32 cellular contexts compared by ENCODE assay signal in the genomic region with DNA sequence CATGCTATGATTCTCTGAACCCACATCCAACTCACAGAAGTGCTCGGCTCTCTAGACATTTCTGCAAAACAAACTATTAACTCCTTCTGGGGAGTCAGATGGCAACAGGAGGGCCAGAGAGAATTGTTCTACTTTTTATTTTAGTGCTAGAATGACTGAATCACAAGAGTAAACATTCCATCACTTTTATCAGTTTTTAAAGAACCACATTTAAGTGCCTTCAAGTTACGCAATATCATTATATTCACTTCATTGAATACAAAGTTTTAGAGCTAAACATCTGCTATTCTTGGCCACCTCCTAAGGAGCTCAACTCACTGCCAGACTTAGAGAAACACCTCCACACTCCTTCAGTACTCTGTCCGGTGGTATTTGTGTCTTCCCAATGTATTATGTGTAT. TPM values are rescaled to one million over a fixed set of nuclear protein-coding genes. Genes with fewer than 3 reads are reported as not detected.
DNase-seq lines count a peak whose midpoint lies in the region; ATAC-seq and TF ChIP-seq lines count a peak whose summit lies in the region.
"Had no signal": no experiment of that assay in that cellular context is flagged by ENCODE, and none has a peak within 500 bp of the region (broad histone marks: within the 10 kb centered on the region; RNA-seq: fewer than 3 reads in every experiment).

No MANE protein-coding gene starts in this region.

- H3K36me3 ChIP-seq in BJ (ENCODE audit: control insufficient read depth, insufficient read depth, low read length) (no peaks in the 10 kb centered on the region), brain microvascular endothelial cell (replicated peaks) (no peaks in the 10 kb centered on the region), mesenchymal stem cell (ENCODE audit: control insufficient read depth in 1 of 2, insufficient read depth in 2 of 2, low read depth in 1 of 2, low read length in 2 of 2) (peaks cover 0 to 6% of the 10 kb centered on the region in 2 experiments)
- H3K36me3 ChIP-seq: SJCRH30, spleen had no signal

- H3K4me3 ChIP-seq in BJ (ENCODE audit: low read depth, low read length) (no peak overlapping the region), brain microvascular endothelial cell (ENCODE audit: low read depth, low read length) (no peak overlapping the region), mesenchymal stem cell (ENCODE audit: insufficient read depth in 1 of 2, low read depth in 1 of 2, low read length in 2 of 2) (no peak overlapping the region)
- H3K4me3 ChIP-seq: PC-9, SJCRH30, spleen had no signal

- H2BK5ac ChIP-seq in mesenchymal stem cell (ENCODE audit: low read depth, low read length, poor library complexity, severe bottlenecking), result no peak overlapping the region

- H2BK12ac ChIP-seq in mesenchymal stem cell (ENCODE audit: low read length in 2 of 2), result no peak overlapping the region

- no peaks in the 10 kb centered on the region for H3K27me3 Mint-ChIP-seq in activated naive CD4-positive, alpha-beta T cell treated with anti-CD3 and anti-CD28 coated beads for 36 hours (ENCODE audit: low read depth)
- H3K27me3 Mint-ChIP-seq in CD14-positive monocyte (ENCODE audit: low read depth in 3 of 3), result peaks cover 0 to 2% (median 0%) of the 10 kb centered on the region in 3 donors
- H3K27me3 Mint-ChIP-seq in activated CD4-positive, alpha-beta T cell treated with anti-CD3 and anti-CD28 coated beads for 36 hours, result no peaks in the 10 kb centered on the region
- H3K27me3 Mint-ChIP-seq in stimulated activated naive CD8-positive, alpha-beta T cell treated with anti-CD3 and anti-CD28 coated beads, Interleukin-15, amount 100 ng/mL, for 72 hours, result peaks cover 8% of the 10 kb centered on the region
- H3K27me3 Mint-ChIP-seq: naive B cell, T-cell had no signal

- H2BK120ac ChIP-seq in mesenchymal stem cell (ENCODE audit: low read depth, low read length), result no peak overlapping the region

- no peak overlapping the region for H3K27ac ChIP-seq in brain microvascular endothelial cell
- H3K27ac ChIP-seq in mesenchymal stem cell (ENCODE audit: low read length, poor library complexity, severe bottlenecking), result no peak overlapping the region
- H3K27ac ChIP-seq: C4-2B, PC-9, SJCRH30, spleen had no signal

- no peak overlapping the region for H4K91ac ChIP-seq in mesenchymal stem cell (ENCODE audit: low read length)

- TF ChIP-seq CTCF in BJ (IDR thresholded peaks at IDR 0.05; ENCODE audit: insufficient read depth, low read depth, low read length) (no peak), brain microvascular endothelial cell (IDR thresholded peaks at IDR 0.05; ENCODE audit: low read depth, low read length, missing control alignments) (no peak), CD14-positive monocyte (IDR thresholded peaks at IDR 0.05) (no peak)

- no peaks in the 10 kb centered on the region for H3K36me3 Mint-ChIP-seq in activated naive CD4-positive, alpha-beta T cell treated with anti-CD3 and anti-CD28 coated beads for 36 hours (ENCODE audit: low read depth)
- peaks cover 8 to 13% of the 10 kb centered on the region in 2 donors for H3K36me3 Mint-ChIP-seq in CD14-positive monocyte
- no peaks in the 10 kb centered on the region for H3K36me3 Mint-ChIP-seq in activated CD4-positive, alpha-beta T cell treated with anti-CD3 and anti-CD28 coated beads for 36 hours (ENCODE audit: low read depth)
- H3K36me3 Mint-ChIP-seq: naive B cell; stimulated activated effector memory CD8-positive, alpha-beta T cell treated with anti-CD3 and anti-CD28 coated beads, Interleukin-12 subunit alpha, Interleukin-12 subunit beta, amount 100 ng/mL, for 72 hours; T-cell had no signal

- no peak overlapping the region for H3K9ac ChIP-seq in mesenchymal stem cell (ENCODE audit: low read length)

- no peak overlapping the region for H3K27ac Mint-ChIP-seq in activated naive CD4-positive, alpha-beta T cell treated with anti-CD3 and anti-CD28 coated beads for 36 hours
- H3K27ac Mint-ChIP-seq in CD14-positive monocyte, result no peak overlapping the region
- H3K27ac Mint-ChIP-seq in activated CD4-positive, alpha-beta T cell treated with anti-CD3 and anti-CD28 coated beads for 36 hours, result no peak overlapping the region
- no peak overlapping the region for H3K27ac Mint-ChIP-seq in stimulated activated naive CD8-positive, alpha-beta T cell treated with anti-CD3 and anti-CD28 coated beads, Interleukin-15, amount 100 ng/mL, for 72 hours
- H3K27ac Mint-ChIP-seq: activated CD8-positive, alpha-beta T cell treated with anti-CD3 and anti-CD28 coated beads, Interleukin-2, amount 10 ng/mL, durations not matched to agents 7 days and 5 days; H9; naive B cell; stimulated activated effector memory CD8-positive, alpha-beta T cell treated with anti-CD3 and anti-CD28 coated beads, Interleukin-12 subunit alpha, Interleukin-12 subunit beta, amount 100 ng/mL, for 72 hours; T-cell had no signal

- no peaks in the 10 kb centered on the region for H3K9me3 Mint-ChIP-seq in activated naive CD4-positive, alpha-beta T cell treated with anti-CD3 and anti-CD28 coated beads for 36 hours
- peaks cover 0 to 3% (median 0%) of the 10 kb centered on the region in 7 donors for H3K9me3 Mint-ChIP-seq in CD14-positive monocyte
- no peaks in the 10 kb centered on the region for H3K9me3 Mint-ChIP-seq in activated CD4-positive, alpha-beta T cell treated with anti-CD3 and anti-CD28 coated beads for 36 hours (ENCODE audit: low read depth)
- H3K9me3 Mint-ChIP-seq in stimulated activated naive CD8-positive, alpha-beta T cell treated with anti-CD3 and anti-CD28 coated beads, Interleukin-15, amount 100 ng/mL, for 72 hours, result no peaks in the 10 kb centered on the region
- H3K9me3 Mint-ChIP-seq: stimulated activated effector memory CD8-positive, alpha-beta T cell treated with anti-CD3 and anti-CD28 coated beads, Interleukin-12 subunit alpha, Interleukin-12 subunit beta, amount 100 ng/mL, for 72 hours; T-cell had no signal

- no peak overlapping the region for H2BK15ac ChIP-seq in mesenchymal stem cell (ENCODE audit: low read depth, poor library complexity, severe bottlenecking)

- CTCF ChIA-PET in BJ (lab: Yijun Ruan, JAX), result interaction anchor here (1.4 kb wide), 1 partner anchor 8 kb away, joined by 3 read pairs; no protein-coding TSS in a partner anchor
- CTCF ChIA-PET in activated naive CD4-positive, alpha-beta T cell treated with anti-CD3 and anti-CD28 coated beads for 36 hours (lab: Charles Lee), result interaction anchor here (1.8 kb wide), 1 partner anchor 16 kb away, joined by 5 read pairs; no protein-coding TSS in a partner anchor
- CTCF ChIA-PET in activated CD4-positive, alpha-beta T cell treated with anti-CD3 and anti-CD28 coated beads for 36 hours (lab: Charles Lee), result no interaction called here

- POLR2A ChIA-PET in BJ (lab: Charles Lee), result no interaction called here
- POLR2A ChIA-PET in activated CD4-positive, alpha-beta T cell treated with anti-CD3 and anti-CD28 coated beads for 36 hours (lab: Charles Lee), result no interaction called here

- no peak overlapping the region for H3K18ac ChIP-seq in mesenchymal stem cell (ENCODE audit: low read depth in 1 of 2, low read length in 2 of 2)

- H3K4me2 ChIP-seq in mesenchymal stem cell (ENCODE audit: low read length, poor library complexity, severe bottlenecking), result no peak overlapping the region
- H3K4me2 ChIP-seq: PC-9 had no signal

- no peak overlapping the region for H3K23ac ChIP-seq in mesenchymal stem cell (ENCODE audit: low read length in 2 of 2)

- H2AK5ac ChIP-seq in mesenchymal stem cell (ENCODE audit: low read length, severe bottlenecking), result no peak overlapping the region

- in situ Hi-C loops in KBM-7 (cut with MboI; ENCODE audit: low pct_unique_long_range_greater_than_20kb, low sequenced_read_pairs), result no loop called here
- in situ Hi-C loops in brain microvascular endothelial cell (cut with HindIII; ENCODE audit: low pct_ligation_motif_present, low sequenced_read_pairs), result no loop called here

- ATAC-seq in activated CD4-positive, alpha-beta T cell treated with anti-CD3 and anti-CD28 coated beads for 36 hours, result no peak
- ATAC-seq in stimulated activated naive CD8-positive, alpha-beta T cell treated with anti-CD3 and anti-CD28 coated beads, Interleukin-15, amount 100 ng/mL, for 72 hours, result no peak
- ATAC-seq: activated CD8-positive, alpha-beta T cell treated with anti-CD3 and anti-CD28 coated beads, Interleukin-2, amount 10 ng/mL, durations not matched to agents 7 days and 5 days; stimulated activated effector memory CD8-positive, alpha-beta T cell treated with anti-CD3 and anti-CD28 coated beads, Interleukin-12 subunit alpha, Interleukin-12 subunit beta, amount 100 ng/mL, for 72 hours; T-cell had no signal

- no peak overlapping the region for H2AFZ ChIP-seq in mesenchymal stem cell (ENCODE audit: low read depth, low read length)
- H2AFZ ChIP-seq: PC-9 had no signal

- H3K14ac ChIP-seq in mesenchymal stem cell (ENCODE audit: low read length in 2 of 2), result no peak overlapping the region

- peaks cover 7% of the 10 kb centered on the region for H3K4me1 ChIP-seq in mesenchymal stem cell (ENCODE audit: control insufficient read depth, insufficient read depth, low read depth, low read length)
- H3K4me1 ChIP-seq: SJCRH30 had no signal

- H3K4me3 Mint-ChIP-seq in activated naive CD4-positive, alpha-beta T cell treated with anti-CD3 and anti-CD28 coated beads for 36 hours, result no peak overlapping the region
- H3K4me3 Mint-ChIP-seq in CD14-positive monocyte, result no peak overlapping the region
- H3K4me3 Mint-ChIP-seq in activated CD4-positive, alpha-beta T cell treated with anti-CD3 and anti-CD28 coated beads for 36 hours, result no peak overlapping the region
- H3K4me3 Mint-ChIP-seq in stimulated activated naive CD8-positive, alpha-beta T cell treated with anti-CD3 and anti-CD28 coated beads, Interleukin-15, amount 100 ng/mL, for 72 hours, result no peak overlapping the region
- H3K4me3 Mint-ChIP-seq: activated CD8-positive, alpha-beta T cell treated with anti-CD3 and anti-CD28 coated beads, Interleukin-2, amount 10 ng/mL, durations not matched to agents 7 days and 5 days; H9; stimulated activated effector memory CD8-positive, alpha-beta T cell treated with anti-CD3 and anti-CD28 coated beads, Interleukin-12 subunit alpha, Interleukin-12 subunit beta, amount 100 ng/mL, for 72 hours; T-cell had no signal

- no peak overlapping the region for H4K8ac ChIP-seq in mesenchymal stem cell (ENCODE audit: low read length)

- H3K4me1 Mint-ChIP-seq in activated naive CD4-positive, alpha-beta T cell treated with anti-CD3 and anti-CD28 coated beads for 36 hours (ENCODE audit: low read depth), result peaks cover 22% of the 10 kb centered on the region
- peaks cover 20% of the 10 kb centered on the region for H3K4me1 Mint-ChIP-seq in CD14-positive monocyte
- peaks cover 22% of the 10 kb centered on the region for H3K4me1 Mint-ChIP-seq in activated CD4-positive, alpha-beta T cell treated with anti-CD3 and anti-CD28 coated beads for 36 hours
- H3K4me1 Mint-ChIP-seq in stimulated activated naive CD8-positive, alpha-beta T cell treated with anti-CD3 and anti-CD28 coated beads, Interleukin-15, amount 100 ng/mL, for 72 hours, result peaks cover 20% of the 10 kb centered on the region

- H3K9me3 ChIP-seq in mesenchymal stem cell (ENCODE audit: control insufficient read depth, low read length), result peaks cover 11% of the 10 kb centered on the region
- H3K9me3 ChIP-seq: SJCRH30, spleen had no signal

- intact Hi-C loops in activated naive CD4-positive, alpha-beta T cell treated with anti-CD3 and anti-CD28 coated beads for 36 hours (cut with micrococcal nuclease), result no loop called here
- intact Hi-C loops in CD14-positive monocyte (cut with micrococcal nuclease), result no loop called here
- intact Hi-C loops in activated CD4-positive, alpha-beta T cell treated with anti-CD3 and anti-CD28 coated beads for 36 hours (cut with DNase I, micrococcal nuclease), result no loop called here

- no peak overlapping the region for H3K4ac ChIP-seq in mesenchymal stem cell (ENCODE audit: low read depth in 1 of 2, low read length in 2 of 2)

- 65% methylated on average over 2 of the region's 3 CpGs for WGBS in mesenchymal stem cell

- DNase-seq in BJ (ENCODE audit: low read depth) (peak; percentile 46), KBM-7 (peak; percentile 26), brain microvascular endothelial cell (peak; percentile 22), mesenchymal stem cell (peak; percentile 41), CD14-positive monocyte (ENCODE audit: low spot score) (no peak)
- DNase-seq in activated naive CD4-positive, alpha-beta T cell treated with anti-CD3 and anti-CD28 coated beads for 36 hours, result no peak
- no peak for DNase-seq in activated CD4-positive, alpha-beta T cell treated with anti-CD3 and anti-CD28 coated beads for 36 hours
- no peak for DNase-seq in stimulated activated naive CD8-positive, alpha-beta T cell treated with anti-CD3 and anti-CD28 coated beads, Interleukin-15, amount 100 ng/mL, for 72 hours
- DNase-seq: activated CD4-positive, CD25-positive, alpha-beta regulatory T cell treated with anti-CD3 and anti-CD28 coated beads, Interleukin-2, amount 50 U/mL, for 72 hours; activated CD8-positive, alpha-beta T cell treated with anti-CD3 and anti-CD28 coated beads, Interleukin-2, amount 10 ng/mL, durations not matched to agents 7 days and 5 days; activated gamma-delta T cell treated with Interleukin-2 at 50 U/mL for 16 hours; activated T-cell treated with anti-CD3 and anti-CD28 coated beads for 4 hours; Calu3; caudate nucleus; dermis blood vessel endothelial cell; H9; head of caudate nucleus; left cardiac atrium; mesendoderm; naive B cell; NCI-H1092; NCI-H1930; NCI-H446; nucleus accumbens; SJCRH30; spleen; stimulated activated CD4-positive, alpha-beta T cell treated with anti-CD3 and anti-CD28 coated beads, Interleukin-2, amount 100 ng/mL, for 48 hours; T-cell had no signal

- H3K27me3 ChIP-seq in BJ (ENCODE audit: control insufficient read depth, insufficient read depth, low read length) (no peaks in the 10 kb centered on the region), brain microvascular endothelial cell (replicated peaks) (no peaks in the 10 kb centered on the region), mesenchymal stem cell (ENCODE audit: control insufficient read depth in 1 of 2, insufficient read depth in 1 of 2, low read length in 2 of 2) (no peaks in the 10 kb centered on the region)
- H3K27me3 ChIP-seq: SJCRH30, spleen had no signal

- peaks cover 2% of the 10 kb centered on the region for H3K79me1 ChIP-seq in mesenchymal stem cell (replicated peaks; ENCODE audit: low read length, poor library complexity, severe bottlenecking)

RNA-seq across cellular contexts. Expression of gene B4GALT6, which starts 22.4 kb away (rescaled TPM):
- polyA plus RNA-seq in BJ (2011; rRNA removed) (0.26 and 1.1 TPM in 2 replicates), CD14-positive monocyte (under 1 TPM; 0.09 to 0.12 TPM)
- polyA minus RNA-seq in BJ (2011; rRNA and poly(A)+ RNA removed), result 0.36 and 0.47 TPM in 2 replicates
- polyA plus RNA-seq in mesenchymal stem cell (2013, experiment 1 of 2), result 8.3 TPM
- polyA plus RNA-seq in mesenchymal stem cell (2013, experiment 2 of 2), result 9.6 TPM
- 1 to 10 TPM; 2.7 to 3.6 TPM for total RNA-seq in activated naive CD4-positive, alpha-beta T cell treated with anti-CD3 and anti-CD28 coated beads for 36 hours
- total RNA-seq in activated CD4-positive, alpha-beta T cell treated with anti-CD3 and anti-CD28 coated beads for 36 hours, result 1 to 10 TPM; 4.0 to 6.5 TPM
- total RNA-seq: LHCN-M2 had no signal

Comparison
In these comparisons a context has a peak if more than half of its experiments do, and no peak if none do; other contexts are left out.
1. DNase-seq: peak in BJ (single experiment), KBM-7 (single experiment), brain microvascular endothelial cell (single experiment) and mesenchymal stem cell (single experiment); none in activated naive CD4-positive, alpha-beta T cell treated with anti-CD3 and anti-CD28 coated beads for 36 hours (single experiment), CD14-positive monocyte (single experiment), activated CD4-positive, alpha-beta T cell treated with anti-CD3 and anti-CD28 coated beads for 36 hours (single experiment) and stimulated activated naive CD8-positive, alpha-beta T cell treated with anti-CD3 and anti-CD28 coated beads, Interleukin-15, amount 100 ng/mL, for 72 hours (0 of 2).